1 cellular context compared by ENCODE assay signal in genomic region chr17:78258323-78259229, GRCh38.
A peak's percentile ranks its signal among the peaks of the same experiment; 100 is the strongest.
TF ChIP-seq lines count a peak whose summit lies in the region.

No MANE protein-coding gene starts in this region.

TF ChIP-seq in K562, 482 proteins besides CTCF, POLR2A, EP300 and RAD21 (continued from another document and continues in another):
- TF ChIP-seq RREB1 (CRISPR knock-in tag; IDR thresholded peaks at IDR 0.05) = no peak; the same call in 1 of the 2 replicates
- TF ChIP-seq USF1 (CRISPR knock-in tag; IDR thresholded peaks at IDR 0.05) = no peak
- TF ChIP-seq SP1 (CRISPR knock-in tag; IDR thresholded peaks at IDR 0.05) = no peak
- TF ChIP-seq KAT2B (IDR thresholded peaks at IDR 0.05; ENCODE audit: low read depth, low read length) = no peak
- no peak for TF ChIP-seq HDAC2 (IDR thresholded peaks at IDR 0.05)
- no peak for TF ChIP-seq RBM34 (IDR thresholded peaks at IDR 0.05; ENCODE audit: borderline replicate concordance, insufficient read depth, low read length)
- no peak for TF ChIP-seq BRD4 (IDR thresholded peaks at IDR 0.05)
- no peak for TF ChIP-seq ZNF197 (CRISPR knock-in tag; IDR thresholded peaks at IDR 0.05; ENCODE audit: low read depth)
- TF ChIP-seq NFRKB (IDR thresholded peaks at IDR 0.05; ENCODE audit: low read depth) = peak; percentile 89; the same call in 1 of the 2 replicates
- TF ChIP-seq, protein P1, sequence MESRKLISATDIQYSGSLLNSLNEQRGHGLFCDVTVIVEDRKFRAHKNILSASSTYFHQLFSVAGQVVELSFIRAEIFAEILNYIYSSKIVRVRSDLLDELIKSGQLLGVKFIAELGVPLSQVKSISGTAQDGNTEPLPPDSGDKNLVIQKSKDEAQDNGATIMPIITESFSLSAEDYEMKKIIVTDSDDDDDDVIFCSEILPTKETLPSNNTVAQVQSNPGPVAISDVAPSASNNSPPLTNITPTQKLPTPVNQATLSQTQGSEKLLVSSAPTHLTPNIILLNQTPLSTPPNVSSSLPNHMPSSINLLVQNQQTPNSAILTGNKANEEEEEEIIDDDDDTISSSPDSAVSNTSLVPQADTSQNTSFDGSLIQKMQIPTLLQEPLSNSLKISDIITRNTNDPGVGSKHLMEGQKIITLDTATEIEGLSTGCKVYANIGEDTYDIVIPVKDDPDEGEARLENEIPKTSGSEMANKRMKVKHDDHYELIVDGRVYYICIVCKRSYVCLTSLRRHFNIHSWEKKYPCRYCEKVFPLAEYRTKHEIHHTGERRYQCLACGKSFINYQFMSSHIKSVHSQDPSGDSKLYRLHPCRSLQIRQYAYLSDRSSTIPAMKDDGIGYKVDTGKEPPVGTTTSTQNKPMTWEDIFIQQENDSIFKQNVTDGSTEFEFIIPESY (CRISPR knock-in tag; IDR thresholded peaks at IDR 0.05) = no peak
- no peak for TF ChIP-seq FOXJ3 (CRISPR knock-in tag; IDR thresholded peaks at IDR 0.05)
- no peak for TF ChIP-seq LCOR (CRISPR knock-in tag; IDR thresholded peaks at IDR 0.05)
- TF ChIP-seq RBM14 (IDR thresholded peaks at IDR 0.05; ENCODE audit: borderline replicate concordance, insufficient read depth, low read depth, low read length) = no peak
- TF ChIP-seq, protein P2, sequence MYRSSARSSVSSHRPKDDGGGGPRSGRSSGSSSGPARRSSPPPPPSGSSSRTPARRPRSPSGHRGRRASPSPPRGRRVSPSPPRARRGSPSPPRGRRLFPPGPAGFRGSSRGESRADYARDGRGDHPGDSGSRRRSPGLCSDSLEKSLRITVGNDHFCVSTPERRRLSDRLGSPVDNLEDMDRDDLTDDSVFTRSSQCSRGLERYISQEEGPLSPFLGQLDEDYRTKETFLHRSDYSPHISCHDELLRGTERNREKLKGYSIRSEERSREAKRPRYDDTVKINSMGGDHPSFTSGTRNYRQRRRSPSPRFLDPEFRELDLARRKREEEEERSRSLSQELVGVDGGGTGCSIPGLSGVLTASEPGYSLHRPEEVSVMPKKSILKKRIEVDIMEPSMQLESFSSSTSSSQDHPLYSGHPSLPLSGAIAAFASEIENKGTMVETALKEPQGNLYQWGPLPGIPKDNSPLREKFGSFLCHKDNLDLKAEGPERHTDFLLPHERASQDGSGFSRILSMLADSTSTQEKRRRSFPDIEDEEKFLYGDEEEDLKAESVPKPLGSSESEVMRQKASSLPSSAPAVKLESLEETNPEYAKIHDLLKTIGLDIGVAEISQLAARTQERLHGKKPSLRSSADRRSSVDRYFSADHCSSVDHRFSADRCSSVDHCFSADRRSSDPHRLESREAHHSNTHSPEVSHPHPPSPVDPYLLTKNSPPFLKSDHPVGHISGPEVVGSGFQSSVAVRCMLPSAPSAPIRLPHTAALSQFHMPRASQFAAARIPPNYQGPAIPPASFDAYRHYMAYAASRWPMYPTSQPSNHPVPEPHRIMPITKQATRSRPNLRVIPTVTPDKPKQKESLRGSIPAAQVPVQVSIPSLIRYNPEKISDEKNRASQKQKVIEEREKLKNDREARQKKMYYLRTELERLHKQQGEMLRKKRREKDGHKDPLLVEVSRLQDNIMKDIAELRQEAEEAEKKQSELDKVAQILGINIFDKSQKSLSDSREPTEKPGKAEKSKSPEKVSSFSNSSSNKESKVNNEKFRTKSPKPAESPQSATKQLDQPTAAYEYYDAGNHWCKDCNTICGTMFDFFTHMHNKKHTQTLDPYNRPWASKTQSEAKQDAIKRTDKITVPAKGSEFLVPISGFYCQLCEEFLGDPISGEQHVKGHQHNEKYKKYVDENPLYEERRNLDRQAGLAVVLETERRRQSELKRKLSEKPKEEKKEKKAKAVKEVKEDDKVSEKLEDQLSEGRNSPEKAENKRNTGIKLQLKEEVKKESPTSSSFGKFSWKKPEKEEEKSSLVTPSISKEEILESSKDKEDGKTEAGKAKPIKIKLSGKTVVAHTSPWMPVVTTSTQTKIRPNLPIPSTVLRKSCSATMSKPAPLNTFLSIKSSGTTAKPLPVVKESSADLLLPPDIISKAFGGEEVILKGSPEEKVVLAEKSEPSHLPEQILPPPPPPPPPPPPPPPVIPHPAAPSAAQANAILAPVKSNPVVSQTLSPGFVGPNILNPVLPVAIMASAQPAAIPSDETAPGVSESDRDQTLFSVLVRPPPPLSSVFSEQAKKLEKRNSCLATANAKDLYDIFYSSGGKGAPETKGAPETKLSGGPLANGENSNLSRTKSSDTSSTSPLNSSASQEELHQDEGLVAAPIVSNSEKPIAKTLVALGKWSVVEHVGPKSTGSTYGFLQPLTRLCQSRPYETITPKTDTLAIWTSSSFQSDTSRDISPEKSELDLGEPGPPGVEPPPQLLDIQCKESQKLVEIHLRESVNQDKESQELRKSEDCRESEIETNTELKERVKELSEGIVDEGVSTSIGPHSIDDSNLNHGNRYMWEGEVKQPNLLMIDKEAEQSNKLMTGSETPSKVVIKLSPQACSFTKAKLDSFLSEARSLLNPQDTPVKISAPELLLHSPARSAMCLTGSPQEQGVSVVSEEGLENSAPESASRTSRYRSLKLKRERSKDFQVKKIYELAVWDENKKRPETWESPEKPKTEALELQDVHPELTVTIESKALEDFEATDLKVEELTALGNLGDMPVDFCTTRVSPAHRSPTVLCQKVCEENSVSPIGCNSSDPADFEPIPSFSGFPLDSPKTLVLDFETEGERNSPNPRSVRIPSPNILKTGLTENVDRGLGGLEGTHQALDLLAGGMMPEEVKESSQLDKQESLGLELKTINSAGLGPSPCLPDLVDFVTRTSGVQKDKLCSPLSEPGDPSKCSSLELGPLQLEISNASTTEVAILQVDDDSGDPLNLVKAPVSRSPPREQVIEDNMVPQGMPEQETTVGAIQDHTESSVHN (IDR thresholded peaks at IDR 0.05; ENCODE audit: borderline replicate concordance in 1 of 2, low read depth in 1 of 2) = no peak
- TF ChIP-seq HLTF (IDR thresholded peaks at IDR 0.05) = no peak; the same call in 1 of the 2 replicates
- peak; percentile 71 for TF ChIP-seq MYC (IDR thresholded peaks at IDR 0.05; ENCODE audit: low read depth, low read length)
- TF ChIP-seq MYC (CRISPR knock-in tag; IDR thresholded peaks at IDR 0.05; ENCODE audit: borderline replicate concordance, low read depth) = peak; percentile 69; the same call in 1 of the 2 replicates
- peak; percentile 79; the same call in 1 of the 2 replicates for TF ChIP-seq HNRNPL (IDR thresholded peaks at IDR 0.05; ENCODE audit: low read depth, low read length)
- TF ChIP-seq CREB5 (CRISPR knock-in tag; IDR thresholded peaks at IDR 0.05) = no peak
- peak; percentile 17; the same call in 1 of the 2 replicates for TF ChIP-seq ZNF239 (CRISPR knock-in tag; IDR thresholded peaks at IDR 0.05)
- TF ChIP-seq EGR1 (conservative IDR thresholded peaks at IDR 0.05) = no peak
- TF ChIP-seq RBM22 (IDR thresholded peaks at IDR 0.05; ENCODE audit: low read depth, low read length, poor library complexity, severe bottlenecking) = no peak
- TF ChIP-seq, protein P3, sequence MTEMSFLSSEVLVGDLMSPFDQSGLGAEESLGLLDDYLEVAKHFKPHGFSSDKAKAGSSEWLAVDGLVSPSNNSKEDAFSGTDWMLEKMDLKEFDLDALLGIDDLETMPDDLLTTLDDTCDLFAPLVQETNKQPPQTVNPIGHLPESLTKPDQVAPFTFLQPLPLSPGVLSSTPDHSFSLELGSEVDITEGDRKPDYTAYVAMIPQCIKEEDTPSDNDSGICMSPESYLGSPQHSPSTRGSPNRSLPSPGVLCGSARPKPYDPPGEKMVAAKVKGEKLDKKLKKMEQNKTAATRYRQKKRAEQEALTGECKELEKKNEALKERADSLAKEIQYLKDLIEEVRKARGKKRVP (CRISPR knock-in tag; IDR thresholded peaks at IDR 0.05) = no peak
- TF ChIP-seq TFAP4 (CRISPR knock-in tag; IDR thresholded peaks at IDR 0.05; ENCODE audit: borderline replicate concordance) = peak; percentile 93
- no peak for TF ChIP-seq MAFG (tag; conservative IDR thresholded peaks at IDR 0.05)
- no peak for TF ChIP-seq KLF10 (CRISPR knock-in tag; IDR thresholded peaks at IDR 0.05)
- TF ChIP-seq HDAC6 (IDR thresholded peaks at IDR 0.05; ENCODE audit: low read depth, low read length) = no peak
- peak; percentile 83 for TF ChIP-seq ZBTB9 (CRISPR knock-in tag; IDR thresholded peaks at IDR 0.05)
- TF ChIP-seq RBM15 (IDR thresholded peaks at IDR 0.05; ENCODE audit: insufficient read depth, low read length) = no peak
- TF ChIP-seq TAF7 (tag; IDR thresholded peaks at IDR 0.05) = peak; percentile 66; the same call in 1 of the 2 replicates
- TF ChIP-seq, protein P4, sequence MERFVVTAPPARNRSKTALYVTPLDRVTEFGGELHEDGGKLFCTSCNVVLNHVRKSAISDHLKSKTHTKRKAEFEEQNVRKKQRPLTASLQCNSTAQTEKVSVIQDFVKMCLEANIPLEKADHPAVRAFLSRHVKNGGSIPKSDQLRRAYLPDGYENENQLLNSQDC (CRISPR knock-in tag; IDR thresholded peaks at IDR 0.05) = no peak
- no peak for TF ChIP-seq MTA1 (IDR thresholded peaks at IDR 0.05; ENCODE audit: borderline replicate concordance)
- no peak; the same call in 1 of the 2 replicates for TF ChIP-seq ZNF766 (CRISPR knock-in tag; conservative IDR thresholded peaks at IDR 0.05)
- 0 out of 4 replicates have a peak, but pooled peaks of 1 of the 2 experiments have one; percentile 57 for TF ChIP-seq TEAD1 (CRISPR knock-in tag; IDR thresholded peaks at IDR 0.05)
- TF ChIP-seq DACH1 (IDR thresholded peaks at IDR 0.05; ENCODE audit: partially characterized antibody) = no peak
- TF ChIP-seq FOXK2 (conservative IDR thresholded peaks at IDR 0.05 in 1 of 2, IDR thresholded peaks at IDR 0.05 in 1 of 2; ENCODE audit: low read depth in 2 of 2) = no peak
- TF ChIP-seq SRSF7 (optimal IDR thresholded peaks at IDR 0.05; ENCODE audit: low read depth, low read length) = no peak
- TF ChIP-seq SRSF1 (IDR thresholded peaks at IDR 0.05; ENCODE audit: low read depth, low read length) = no peak
- TF ChIP-seq MBD2 (IDR thresholded peaks at IDR 0.05; ENCODE audit: borderline replicate concordance, low read depth) = peak; percentile 71
- TF ChIP-seq CAMTA2 (CRISPR knock-in tag; conservative IDR thresholded peaks at IDR 0.05) = no peak
- TF ChIP-seq KLF16 (IDR thresholded peaks at IDR 0.05) = peak; percentile 77; the same call in 1 of the 2 replicates
- peak; percentile 27; the same call in 1 of the 2 replicates for TF ChIP-seq ATF7 (IDR thresholded peaks at IDR 0.05)
